1 cellular context compared by ENCODE assay signal in the genomic region with DNA sequence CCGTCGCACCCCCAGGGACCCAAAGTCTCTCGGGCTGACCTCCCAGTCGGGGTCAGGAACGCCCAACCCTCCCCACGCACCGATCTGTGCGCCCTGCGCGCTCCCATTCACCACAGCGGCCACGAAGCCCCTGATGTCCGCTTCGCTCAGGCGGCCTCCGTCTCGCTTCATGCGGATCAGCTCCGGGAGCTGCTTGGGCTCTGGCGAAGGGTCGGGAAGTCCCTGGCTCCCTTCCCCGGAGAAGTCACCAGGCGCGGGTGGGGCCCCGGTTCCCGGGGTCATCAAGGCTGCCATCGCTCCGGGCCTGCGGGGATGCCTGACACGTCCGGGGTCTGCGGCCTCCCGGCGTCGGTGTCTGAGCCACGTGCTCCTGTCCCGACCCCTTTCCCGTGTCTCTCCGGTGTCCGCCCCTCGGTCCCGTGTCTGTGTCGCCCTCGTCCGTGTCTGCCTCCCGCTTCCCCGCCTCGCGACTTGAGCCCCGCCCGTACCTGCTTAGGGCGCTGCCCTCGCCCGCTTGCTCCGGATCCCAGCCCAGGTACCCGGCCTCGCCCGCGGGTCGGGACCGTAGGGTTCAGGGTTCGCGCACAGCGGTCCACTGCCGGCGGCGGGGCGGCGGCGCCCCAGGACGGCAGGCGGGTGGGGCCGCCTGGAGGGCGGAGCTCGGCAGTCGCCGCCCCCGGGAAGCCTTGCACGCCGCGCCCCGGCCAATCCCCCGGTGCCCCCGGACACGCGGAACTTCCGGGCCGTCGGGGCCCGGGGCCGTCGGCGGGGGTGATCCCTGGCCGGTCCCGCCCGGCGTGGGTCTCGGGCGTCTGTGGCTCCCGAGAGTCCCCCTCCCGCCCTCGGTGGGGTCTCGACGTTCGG.
A peak's percentile ranks its signal among the peaks of the same experiment; 100 is the strongest.
TF ChIP-seq lines count a peak whose summit lies in the region.

A gene with protein sequence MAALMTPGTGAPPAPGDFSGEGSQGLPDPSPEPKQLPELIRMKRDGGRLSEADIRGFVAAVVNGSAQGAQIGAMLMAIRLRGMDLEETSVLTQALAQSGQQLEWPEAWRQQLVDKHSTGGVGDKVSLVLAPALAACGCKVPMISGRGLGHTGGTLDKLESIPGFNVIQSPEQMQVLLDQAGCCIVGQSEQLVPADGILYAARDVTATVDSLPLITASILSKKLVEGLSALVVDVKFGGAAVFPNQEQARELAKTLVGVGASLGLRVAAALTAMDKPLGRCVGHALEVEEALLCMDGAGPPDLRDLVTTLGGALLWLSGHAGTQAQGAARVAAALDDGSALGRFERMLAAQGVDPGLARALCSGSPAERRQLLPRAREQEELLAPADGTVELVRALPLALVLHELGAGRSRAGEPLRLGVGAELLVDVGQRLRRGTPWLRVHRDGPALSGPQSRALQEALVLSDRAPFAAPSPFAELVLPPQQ (minus strand): TSS at position 597 of the 864 bp plus-strand sequence. CDS start 303 bp downstream, at position 294.

TF ChIP-seq in HepG2, 621 proteins besides CTCF, POLR2A, EP300 and RAD21 (continues in another document):
- TF ChIP-seq RFXAP (CRISPR knock-in tag; IDR thresholded peaks at IDR 0.05; ENCODE audit: borderline replicate concordance), result no peak
- TF ChIP-seq ZNF367 (CRISPR knock-in tag; IDR thresholded peaks at IDR 0.05; ENCODE audit: borderline replicate concordance), result no peak
- no peak for TF ChIP-seq SP140L (CRISPR knock-in tag; IDR thresholded peaks at IDR 0.05; ENCODE audit: borderline replicate concordance)
- 0 out of 2 replicates have a peak, but pooled peaks have one; percentile 23 for TF ChIP-seq ZNF350 (CRISPR knock-in tag; IDR thresholded peaks at IDR 0.05; ENCODE audit: borderline replicate concordance, low read depth)
- TF ChIP-seq ZNF777 (CRISPR knock-in tag; IDR thresholded peaks at IDR 0.05), result peak; percentile 99
- TF ChIP-seq, protein P1, sequence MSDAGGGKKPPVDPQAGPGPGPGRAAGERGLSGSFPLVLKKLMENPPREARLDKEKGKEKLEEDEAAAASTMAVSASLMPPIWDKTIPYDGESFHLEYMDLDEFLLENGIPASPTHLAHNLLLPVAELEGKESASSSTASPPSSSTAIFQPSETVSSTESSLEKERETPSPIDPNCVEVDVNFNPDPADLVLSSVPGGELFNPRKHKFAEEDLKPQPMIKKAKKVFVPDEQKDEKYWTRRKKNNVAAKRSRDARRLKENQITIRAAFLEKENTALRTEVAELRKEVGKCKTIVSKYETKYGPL (CRISPR knock-in tag; IDR thresholded peaks at IDR 0.05), result no peak
- TF ChIP-seq SNAPC2 (CRISPR knock-in tag; IDR thresholded peaks at IDR 0.05), result no peak
- TF ChIP-seq ZSCAN12 (CRISPR knock-in tag; IDR thresholded peaks at IDR 0.05), result no peak
- TF ChIP-seq, protein P2, sequence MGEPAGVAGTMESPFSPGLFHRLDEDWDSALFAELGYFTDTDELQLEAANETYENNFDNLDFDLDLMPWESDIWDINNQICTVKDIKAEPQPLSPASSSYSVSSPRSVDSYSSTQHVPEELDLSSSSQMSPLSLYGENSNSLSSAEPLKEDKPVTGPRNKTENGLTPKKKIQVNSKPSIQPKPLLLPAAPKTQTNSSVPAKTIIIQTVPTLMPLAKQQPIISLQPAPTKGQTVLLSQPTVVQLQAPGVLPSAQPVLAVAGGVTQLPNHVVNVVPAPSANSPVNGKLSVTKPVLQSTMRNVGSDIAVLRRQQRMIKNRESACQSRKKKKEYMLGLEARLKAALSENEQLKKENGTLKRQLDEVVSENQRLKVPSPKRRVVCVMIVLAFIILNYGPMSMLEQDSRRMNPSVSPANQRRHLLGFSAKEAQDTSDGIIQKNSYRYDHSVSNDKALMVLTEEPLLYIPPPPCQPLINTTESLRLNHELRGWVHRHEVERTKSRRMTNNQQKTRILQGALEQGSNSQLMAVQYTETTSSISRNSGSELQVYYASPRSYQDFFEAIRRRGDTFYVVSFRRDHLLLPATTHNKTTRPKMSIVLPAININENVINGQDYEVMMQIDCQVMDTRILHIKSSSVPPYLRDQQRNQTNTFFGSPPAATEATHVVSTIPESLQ (CRISPR knock-in tag; conservative IDR thresholded peaks at IDR 0.05), result 0 out of 2 replicates have a peak, but pooled peaks have one; percentile 7
- no peak for TF ChIP-seq ZNF224 (CRISPR knock-in tag; IDR thresholded peaks at IDR 0.05)
- TF ChIP-seq ZNF33B (CRISPR knock-in tag; IDR thresholded peaks at IDR 0.05), result no peak
- TF ChIP-seq ZNF44 (CRISPR knock-in tag; IDR thresholded peaks at IDR 0.05), result no peak
- peak; percentile 53; the same call in 1 of the 2 replicates for TF ChIP-seq POLR2G (IDR thresholded peaks at IDR 0.05; ENCODE audit: low read depth, low read length)
- TF ChIP-seq CHCHD3 (CRISPR knock-in tag; IDR thresholded peaks at IDR 0.05), result peak; percentile 31; the same call in 1 of the 2 replicates
- TF ChIP-seq, protein P3, sequence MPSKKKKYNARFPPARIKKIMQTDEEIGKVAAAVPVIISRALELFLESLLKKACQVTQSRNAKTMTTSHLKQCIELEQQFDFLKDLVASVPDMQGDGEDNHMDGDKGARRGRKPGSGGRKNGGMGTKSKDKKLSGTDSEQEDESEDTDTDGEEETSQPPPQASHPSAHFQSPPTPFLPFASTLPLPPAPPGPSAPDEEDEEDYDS (CRISPR knock-in tag; IDR thresholded peaks at IDR 0.05), result no peak
- TF ChIP-seq, protein P4, sequence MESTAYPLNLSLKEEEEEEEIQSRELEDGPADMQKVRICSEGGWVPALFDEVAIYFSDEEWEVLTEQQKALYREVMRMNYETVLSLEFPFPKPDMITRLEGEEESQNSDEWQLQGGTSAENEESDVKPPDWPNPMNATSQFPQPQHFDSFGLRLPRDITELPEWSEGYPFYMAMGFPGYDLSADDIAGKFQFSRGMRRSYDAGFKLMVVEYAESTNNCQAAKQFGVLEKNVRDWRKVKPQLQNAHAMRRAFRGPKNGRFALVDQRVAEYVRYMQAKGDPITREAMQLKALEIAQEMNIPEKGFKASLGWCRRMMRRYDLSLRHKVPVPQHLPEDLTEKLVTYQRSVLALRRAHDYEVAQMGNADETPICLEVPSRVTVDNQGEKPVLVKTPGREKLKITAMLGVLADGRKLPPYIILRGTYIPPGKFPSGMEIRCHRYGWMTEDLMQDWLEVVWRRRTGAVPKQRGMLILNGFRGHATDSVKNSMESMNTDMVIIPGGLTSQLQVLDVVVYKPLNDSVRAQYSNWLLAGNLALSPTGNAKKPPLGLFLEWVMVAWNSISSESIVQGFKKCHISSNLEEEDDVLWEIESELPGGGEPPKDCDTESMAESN (CRISPR knock-in tag; conservative IDR thresholded peaks at IDR 0.05), result 0 out of 2 replicates have a peak, but pooled peaks have one; percentile 18
- peak; percentile 15; the same call in 1 of the 2 replicates for TF ChIP-seq ZNF329 (CRISPR knock-in tag; IDR thresholded peaks at IDR 0.05; ENCODE audit: low read depth)
- TF ChIP-seq, protein P5, sequence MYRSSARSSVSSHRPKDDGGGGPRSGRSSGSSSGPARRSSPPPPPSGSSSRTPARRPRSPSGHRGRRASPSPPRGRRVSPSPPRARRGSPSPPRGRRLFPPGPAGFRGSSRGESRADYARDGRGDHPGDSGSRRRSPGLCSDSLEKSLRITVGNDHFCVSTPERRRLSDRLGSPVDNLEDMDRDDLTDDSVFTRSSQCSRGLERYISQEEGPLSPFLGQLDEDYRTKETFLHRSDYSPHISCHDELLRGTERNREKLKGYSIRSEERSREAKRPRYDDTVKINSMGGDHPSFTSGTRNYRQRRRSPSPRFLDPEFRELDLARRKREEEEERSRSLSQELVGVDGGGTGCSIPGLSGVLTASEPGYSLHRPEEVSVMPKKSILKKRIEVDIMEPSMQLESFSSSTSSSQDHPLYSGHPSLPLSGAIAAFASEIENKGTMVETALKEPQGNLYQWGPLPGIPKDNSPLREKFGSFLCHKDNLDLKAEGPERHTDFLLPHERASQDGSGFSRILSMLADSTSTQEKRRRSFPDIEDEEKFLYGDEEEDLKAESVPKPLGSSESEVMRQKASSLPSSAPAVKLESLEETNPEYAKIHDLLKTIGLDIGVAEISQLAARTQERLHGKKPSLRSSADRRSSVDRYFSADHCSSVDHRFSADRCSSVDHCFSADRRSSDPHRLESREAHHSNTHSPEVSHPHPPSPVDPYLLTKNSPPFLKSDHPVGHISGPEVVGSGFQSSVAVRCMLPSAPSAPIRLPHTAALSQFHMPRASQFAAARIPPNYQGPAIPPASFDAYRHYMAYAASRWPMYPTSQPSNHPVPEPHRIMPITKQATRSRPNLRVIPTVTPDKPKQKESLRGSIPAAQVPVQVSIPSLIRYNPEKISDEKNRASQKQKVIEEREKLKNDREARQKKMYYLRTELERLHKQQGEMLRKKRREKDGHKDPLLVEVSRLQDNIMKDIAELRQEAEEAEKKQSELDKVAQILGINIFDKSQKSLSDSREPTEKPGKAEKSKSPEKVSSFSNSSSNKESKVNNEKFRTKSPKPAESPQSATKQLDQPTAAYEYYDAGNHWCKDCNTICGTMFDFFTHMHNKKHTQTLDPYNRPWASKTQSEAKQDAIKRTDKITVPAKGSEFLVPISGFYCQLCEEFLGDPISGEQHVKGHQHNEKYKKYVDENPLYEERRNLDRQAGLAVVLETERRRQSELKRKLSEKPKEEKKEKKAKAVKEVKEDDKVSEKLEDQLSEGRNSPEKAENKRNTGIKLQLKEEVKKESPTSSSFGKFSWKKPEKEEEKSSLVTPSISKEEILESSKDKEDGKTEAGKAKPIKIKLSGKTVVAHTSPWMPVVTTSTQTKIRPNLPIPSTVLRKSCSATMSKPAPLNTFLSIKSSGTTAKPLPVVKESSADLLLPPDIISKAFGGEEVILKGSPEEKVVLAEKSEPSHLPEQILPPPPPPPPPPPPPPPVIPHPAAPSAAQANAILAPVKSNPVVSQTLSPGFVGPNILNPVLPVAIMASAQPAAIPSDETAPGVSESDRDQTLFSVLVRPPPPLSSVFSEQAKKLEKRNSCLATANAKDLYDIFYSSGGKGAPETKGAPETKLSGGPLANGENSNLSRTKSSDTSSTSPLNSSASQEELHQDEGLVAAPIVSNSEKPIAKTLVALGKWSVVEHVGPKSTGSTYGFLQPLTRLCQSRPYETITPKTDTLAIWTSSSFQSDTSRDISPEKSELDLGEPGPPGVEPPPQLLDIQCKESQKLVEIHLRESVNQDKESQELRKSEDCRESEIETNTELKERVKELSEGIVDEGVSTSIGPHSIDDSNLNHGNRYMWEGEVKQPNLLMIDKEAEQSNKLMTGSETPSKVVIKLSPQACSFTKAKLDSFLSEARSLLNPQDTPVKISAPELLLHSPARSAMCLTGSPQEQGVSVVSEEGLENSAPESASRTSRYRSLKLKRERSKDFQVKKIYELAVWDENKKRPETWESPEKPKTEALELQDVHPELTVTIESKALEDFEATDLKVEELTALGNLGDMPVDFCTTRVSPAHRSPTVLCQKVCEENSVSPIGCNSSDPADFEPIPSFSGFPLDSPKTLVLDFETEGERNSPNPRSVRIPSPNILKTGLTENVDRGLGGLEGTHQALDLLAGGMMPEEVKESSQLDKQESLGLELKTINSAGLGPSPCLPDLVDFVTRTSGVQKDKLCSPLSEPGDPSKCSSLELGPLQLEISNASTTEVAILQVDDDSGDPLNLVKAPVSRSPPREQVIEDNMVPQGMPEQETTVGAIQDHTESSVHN (CRISPR knock-in tag; IDR thresholded peaks at IDR 0.05), result no peak
- 0 out of 2 replicates have a peak, but pooled peaks have one; percentile 1 for TF ChIP-seq ZSCAN25 (CRISPR knock-in tag; IDR thresholded peaks at IDR 0.05)
- 0 out of 2 replicates have a peak, but pooled peaks have one; percentile 1 for TF ChIP-seq NR1H2 (CRISPR knock-in tag; IDR thresholded peaks at IDR 0.05; ENCODE audit: borderline replicate concordance, low read depth)
- no peak for TF ChIP-seq ZNF333 (CRISPR knock-in tag; IDR thresholded peaks at IDR 0.05; ENCODE audit: borderline replicate concordance)
- TF ChIP-seq ARNT2 (CRISPR knock-in tag; IDR thresholded peaks at IDR 0.05; ENCODE audit: low read depth), result 0 out of 2 replicates have a peak, but pooled peaks have one; percentile 12
- TF ChIP-seq ZFP62 (CRISPR knock-in tag; IDR thresholded peaks at IDR 0.05), result no peak
- no peak for TF ChIP-seq ZKSCAN8 (CRISPR knock-in tag; IDR thresholded peaks at IDR 0.05; ENCODE audit: borderline replicate concordance)
- TF ChIP-seq, protein P6, sequence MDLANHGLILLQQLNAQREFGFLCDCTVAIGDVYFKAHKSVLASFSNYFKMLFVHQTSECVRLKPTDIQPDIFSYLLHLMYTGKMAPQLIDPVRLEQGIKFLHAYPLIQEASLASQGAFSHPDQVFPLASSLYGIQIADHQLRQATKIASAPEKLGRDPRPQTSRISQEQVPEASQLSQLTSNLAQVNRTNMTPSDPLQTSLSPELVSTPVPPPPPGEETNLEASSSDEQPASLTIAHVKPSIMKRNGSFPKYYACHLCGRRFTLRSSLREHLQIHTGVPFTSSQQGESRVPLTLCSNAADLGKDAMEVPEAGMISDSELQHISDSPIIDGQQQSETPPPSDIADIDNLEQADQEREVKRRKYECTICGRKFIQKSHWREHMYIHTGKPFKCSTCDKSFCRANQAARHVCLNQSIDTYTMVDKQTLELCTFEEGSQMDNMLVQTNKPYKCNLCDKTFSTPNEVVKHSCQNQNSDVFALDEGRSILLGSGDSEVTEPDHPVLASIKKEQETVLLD (CRISPR knock-in tag; IDR thresholded peaks at IDR 0.05; ENCODE audit: low read depth), result peak; percentile 60
- TF ChIP-seq, protein P7, sequence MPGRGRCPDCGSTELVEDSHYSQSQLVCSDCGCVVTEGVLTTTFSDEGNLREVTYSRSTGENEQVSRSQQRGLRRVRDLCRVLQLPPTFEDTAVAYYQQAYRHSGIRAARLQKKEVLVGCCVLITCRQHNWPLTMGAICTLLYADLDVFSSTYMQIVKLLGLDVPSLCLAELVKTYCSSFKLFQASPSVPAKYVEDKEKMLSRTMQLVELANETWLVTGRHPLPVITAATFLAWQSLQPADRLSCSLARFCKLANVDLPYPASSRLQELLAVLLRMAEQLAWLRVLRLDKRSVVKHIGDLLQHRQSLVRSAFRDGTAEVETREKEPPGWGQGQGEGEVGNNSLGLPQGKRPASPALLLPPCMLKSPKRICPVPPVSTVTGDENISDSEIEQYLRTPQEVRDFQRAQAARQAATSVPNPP (CRISPR knock-in tag; IDR thresholded peaks at IDR 0.05), result peak; percentile 42; the same call in 1 of the 2 replicates
- TF ChIP-seq HNRNPK (IDR thresholded peaks at IDR 0.05; ENCODE audit: low read depth, low read length, poor library complexity, severe bottlenecking), result peak; percentile 71
- TF ChIP-seq SAFB2 (CRISPR knock-in tag; IDR thresholded peaks at IDR 0.05; ENCODE audit: borderline replicate concordance, low read depth), result peak; percentile 13; the same call in 1 of the 2 replicates
- no peak for TF ChIP-seq ZNF460 (CRISPR knock-in tag; IDR thresholded peaks at IDR 0.05; ENCODE audit: borderline replicate concordance)
